ENCODE assay signal across 17 cellular contexts in the genomic region with DNA sequence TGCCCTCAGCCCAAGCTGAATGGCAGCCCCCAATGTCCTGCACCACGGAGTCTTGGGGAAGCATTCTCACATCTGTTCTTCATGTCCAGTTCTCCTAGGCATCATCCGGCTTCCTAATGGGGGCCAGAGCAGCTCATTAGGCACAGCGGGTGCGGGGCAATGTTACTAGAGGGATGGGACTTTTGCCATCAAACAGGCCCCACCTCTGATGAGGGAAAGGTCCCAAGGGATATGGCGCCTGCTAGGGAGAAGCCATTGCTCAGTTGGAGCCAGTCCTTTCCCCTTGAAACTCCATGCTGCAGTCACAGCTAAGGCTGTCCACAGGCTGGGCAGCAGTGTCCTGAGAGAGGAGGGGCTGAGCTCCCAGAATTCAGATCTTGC. TPM values are rescaled to one million over a fixed set of nuclear protein-coding genes. Genes with fewer than 3 reads are reported as not detected.
DNase-seq lines count a peak whose midpoint lies in the region; ATAC-seq and TF ChIP-seq lines count a peak whose summit lies in the region.
"Had no signal": no experiment of that assay in that cellular context is flagged by ENCODE, and none has a peak within 500 bp of the region (broad histone marks: within the 10 kb centered on the region; RNA-seq: fewer than 3 reads in every experiment).

No MANE protein-coding gene starts in this region.

- no peaks in the 10 kb centered on the region for H3K36me3 Mint-ChIP-seq in T-helper 1 cell treated with Interleukin-12 subunit alpha and Interleukin-12 subunit beta and Interleukin-4 antibody, amounts not matched to agents 30 μg/mL and 1 μg/mL, for 36 hours (ENCODE audit: low read depth)
- H3K36me3 Mint-ChIP-seq in mesothelial cell of epicardium = no peaks in the 10 kb centered on the region

- peaks cover 41% of the 10 kb centered on the region for H3K27me3 Mint-ChIP-seq in T-helper 1 cell treated with Interleukin-12 subunit alpha and Interleukin-12 subunit beta and Interleukin-4 antibody, amounts not matched to agents 30 μg/mL and 1 μg/mL, for 36 hours (ENCODE audit: low read depth)
- peaks cover 47% of the 10 kb centered on the region for H3K27me3 Mint-ChIP-seq in mesothelial cell of epicardium (ENCODE audit: low read depth)

- H3K4me1 ChIP-seq in upper lobe of right lung = peaks cover 32% of the 10 kb centered on the region

- H3K27me3 ChIP-seq in WERI-Rb-1 (ENCODE audit: insufficient read depth, low read depth, severe bottlenecking) (no peaks in the 10 kb centered on the region), upper lobe of right lung (peaks cover 46% of the 10 kb centered on the region)
- H3K27me3 ChIP-seq: MG63 had no signal

- TF ChIP-seq CTCF in mesothelial cell of epicardium (IDR thresholded peaks at IDR 0.05; ENCODE audit: unreplicated experiment) = no peak
- TF ChIP-seq CTCF in WERI-Rb-1 (IDR thresholded peaks at IDR 0.05; ENCODE audit: low read depth, low read length) = no peak
- TF ChIP-seq CTCF in upper lobe of right lung (IDR thresholded peaks at IDR 0.05) = no peak

- no peaks in the 10 kb centered on the region for H3K9me3 ChIP-seq in WERI-Rb-1 (ENCODE audit: severe bottlenecking)
- no peaks in the 10 kb centered on the region for H3K9me3 ChIP-seq in upper lobe of right lung
- H3K9me3 ChIP-seq: MG63, Peyer's patch had no signal

- intact Hi-C loops in upper lobe of right lung (cut with DNase I) = loop anchor here (5.0 kb wide), 1 partner anchor 121 kb away; no protein-coding TSS in a partner anchor

- H3K36me3 ChIP-seq in WERI-Rb-1 (peaks cover 7% of the 10 kb centered on the region; the same call in 1 of the 2 replicates), upper lobe of right lung (no peaks in the 10 kb centered on the region)
- H3K36me3 ChIP-seq: MG63, Peyer's patch had no signal

- H3K4me3 ChIP-seq in WERI-Rb-1 (ENCODE audit: low read depth, low read length) (no peak overlapping the region), upper lobe of right lung (no peak overlapping the region)
- H3K4me3 ChIP-seq: GM23338, MG63, Peyer's patch had no signal

- no peak overlapping the region for H3K27ac Mint-ChIP-seq in T-helper 1 cell treated with Interleukin-12 subunit alpha and Interleukin-12 subunit beta and Interleukin-4 antibody, amounts not matched to agents 30 μg/mL and 1 μg/mL, for 36 hours
- no peak overlapping the region for H3K27ac Mint-ChIP-seq in mesothelial cell of epicardium
- H3K27ac Mint-ChIP-seq: CD8-positive, alpha-beta memory T cell; GM23338; HFFc6 had no signal

- DNase-seq in T-helper 1 cell = no peak
- peak; percentile 53 for DNase-seq in SK-N-DZ (ENCODE audit: low spot score)
- no peak for DNase-seq in mesothelial cell of epicardium (ENCODE audit: low spot score in 2 of 2, unreplicated experiment in 2 of 2)
- DNase-seq in WERI-Rb-1 = no peak
- DNase-seq in kidney tubule cell (ENCODE audit: low spot score) = no peak
- DNase-seq in upper lobe of right lung = no peak
- DNase-seq: CD8-positive, alpha-beta memory T cell; HFFc6; MG63; NCI-H187 treated with DMSO at 0.1 percent for 48 hours; NCI-H526; Peyer's patch; SHP77 treated with DMSO at 0.1 percent for 48 hours had no signal

- H3K9me3 Mint-ChIP-seq in T-helper 1 cell treated with Interleukin-12 subunit alpha and Interleukin-12 subunit beta and Interleukin-4 antibody, amounts not matched to agents 30 μg/mL and 1 μg/mL, for 36 hours = no peaks in the 10 kb centered on the region
- H3K9me3 Mint-ChIP-seq in mesothelial cell of epicardium = no peaks in the 10 kb centered on the region
- H3K9me3 Mint-ChIP-seq: CD8-positive, alpha-beta memory T cell; GM23338; HFFc6 had no signal

- H3K4me3 Mint-ChIP-seq in T-helper 1 cell treated with Interleukin-12 subunit alpha and Interleukin-12 subunit beta and Interleukin-4 antibody, amounts not matched to agents 30 μg/mL and 1 μg/mL, for 36 hours = peak overlapping the region; percentile 48
- H3K4me3 Mint-ChIP-seq in mesothelial cell of epicardium = peak overlapping the region; percentile 38
- H3K4me3 Mint-ChIP-seq: GM23338, HFFc6 had no signal

- no peak for ATAC-seq in GM21825 (IDR thresholded peaks at IDR 0.05; ENCODE audit: unreplicated experiment)
- ATAC-seq in upper lobe of right lung = no peak
- ATAC-seq: GM23338 had no signal

- H3K27ac ChIP-seq in WERI-Rb-1 (no peak overlapping the region), upper lobe of right lung (no peak overlapping the region)
- H3K27ac ChIP-seq: Peyer's patch had no signal

- peaks cover 18% of the 10 kb centered on the region for H3K4me1 Mint-ChIP-seq in T-helper 1 cell treated with Interleukin-12 subunit alpha and Interleukin-12 subunit beta and Interleukin-4 antibody, amounts not matched to agents 30 μg/mL and 1 μg/mL, for 36 hours (ENCODE audit: low read depth)
- H3K4me1 Mint-ChIP-seq in mesothelial cell of epicardium = peaks cover 28% of the 10 kb centered on the region

RNA-seq across cellular contexts. Expression of gene DPH1, which starts 1.7 kb away (rescaled TPM):
- polyA plus RNA-seq in SK-N-DZ (2014; cell fraction: cytosol; rRNA removed) = 48.4 and 48.9 TPM in 2 replicates
- 129 and 146 TPM in 2 replicates for polyA plus RNA-seq in SK-N-DZ (2014; cell fraction: nucleus; rRNA removed)
- total RNA-seq in mesothelial cell of epicardium (63.8 to 74.5 TPM (median 71.2 TPM) in 3 replicates), upper lobe of right lung (47.8 TPM)

RNA-seq across cellular contexts. Expression of gene RTN4RL1, which starts 3.1 kb away (rescaled TPM):
- polyA plus RNA-seq in SK-N-DZ (2014; cell fraction: cytosol; rRNA removed) = not detected in 2 replicates
- 0.34 TPM in 1 of 2 replicates, not detected in the other for polyA plus RNA-seq in SK-N-DZ (2014; cell fraction: nucleus; rRNA removed)
- 0.20 to 0.23 TPM (median 0.22 TPM) in 3 replicates for total RNA-seq in mesothelial cell of epicardium
- total RNA-seq in upper lobe of right lung = 4.3 TPM
- total RNA-seq: Daoy, Peyer's patch had no signal
- polyA plus RNA-seq: GM23338 had no signal

RNA-seq across cellular contexts. Expression of gene OVCA2, which starts 13.6 kb away (rescaled TPM):
- polyA plus RNA-seq in SK-N-DZ (2014; cell fraction: cytosol; rRNA removed) = 40.6 and 46.7 TPM in 2 replicates
- polyA plus RNA-seq in SK-N-DZ (2014; cell fraction: nucleus; rRNA removed) = 28.2 and 44.6 TPM in 2 replicates
- 17.3 to 24.8 TPM (median 24.5 TPM) in 3 replicates for total RNA-seq in mesothelial cell of epicardium
- 21.4 TPM for total RNA-seq in upper lobe of right lung

RNA-seq across cellular contexts. Expression of gene HIC1, which starts 26.7 kb away (rescaled TPM):
- 0.89 and 4.4 TPM in 2 replicates for polyA plus RNA-seq in SK-N-DZ (2014; cell fraction: cytosol; rRNA removed)
- 9.0 and 14.7 TPM in 2 replicates for polyA plus RNA-seq in SK-N-DZ (2014; cell fraction: nucleus; rRNA removed)
- total RNA-seq in mesothelial cell of epicardium = 97.9 to 99.3 TPM (median 98.9 TPM) in 3 replicates
- total RNA-seq in upper lobe of right lung = 20.8 TPM
